9 cellular contexts compared by ENCODE assay signal in genomic region chr2:219736196-219736595, GRCh38.
DNase-seq lines count a peak whose midpoint lies in the region; ATAC-seq and TF ChIP-seq lines count a peak whose summit lies in the region.
"Had no signal": no experiment of that assay in that cellular context is flagged by ENCODE, and none has a peak within 500 bp of the region (broad histone marks: within the 10 kb centered on the region; RNA-seq: fewer than 3 reads in every experiment).

No MANE protein-coding gene starts in this region.

- WGBS in iPS DF 6.9 (ENCODE audit: insufficient coverage, insufficient read length): no CpG with 5 or more reads among the region's 3 CpGs

- POLR2A ChIA-PET in AG04449 (lab: Yijun Ruan, JAX): no interaction called here

- H3K36me3 Mint-ChIP-seq in GM23338 (ENCODE audit: low read depth): no peaks in the 10 kb centered on the region

- no peaks in the 10 kb centered on the region for H3K9me3 Mint-ChIP-seq in GM23338
- H3K9me3 Mint-ChIP-seq: stimulated activated naive CD8-positive, alpha-beta T cell treated with anti-CD3 and anti-CD28 coated beads, Interleukin-15, Interleukin-2, amounts not matched to agents 100 ng/mL and 50 ng/mL, for 24 hours had no signal

- CTCF ChIA-PET in AG04449 (lab: Yijun Ruan, JAX): interaction anchor here (0.8 to 9.2 kb wide), 19 partner anchors 8 to 1839 kb away, joined by 3 to 62 read pairs (median 4); partner anchors contain the start of gene EPHA4

- ATAC-seq in GM23338: peak; percentile 80

- H3K4me1 Mint-ChIP-seq in GM23338: peaks cover 7% of the 10 kb centered on the region

- no peaks in the 10 kb centered on the region for H3K79me2 ChIP-seq in GM23338 (replicated peaks; ENCODE audit: insufficient read depth)

- H3K4me3 Mint-ChIP-seq in GM23338: no peak overlapping the region
- H3K4me3 Mint-ChIP-seq: stimulated activated naive CD8-positive, alpha-beta T cell treated with anti-CD3 and anti-CD28 coated beads, Interleukin-15, Interleukin-2, amounts not matched to agents 100 ng/mL and 50 ng/mL, for 24 hours had no signal

- H3K36me3 ChIP-seq in GM23338 (ENCODE audit: insufficient read depth) (no peaks in the 10 kb centered on the region), iPS DF 6.9 (ENCODE audit: control insufficient read depth, insufficient read depth, low read length) (no peaks in the 10 kb centered on the region), tibial artery (no peaks in the 10 kb centered on the region)

- in situ Hi-C loops in astrocyte of the cerebellum (cut with HindIII; ENCODE audit: low sequenced_read_pairs): loop anchor here (25.0 kb wide), 1 partner anchor 951 kb away; no protein-coding TSS in a partner anchor

- no peak overlapping the region for H3K27ac Mint-ChIP-seq in GM23338
- H3K27ac Mint-ChIP-seq: stimulated activated naive CD8-positive, alpha-beta T cell treated with anti-CD3 and anti-CD28 coated beads, Interleukin-15, Interleukin-2, amounts not matched to agents 100 ng/mL and 50 ng/mL, for 24 hours had no signal

- DNase-seq in AG04449 (ENCODE audit: low read depth, low spot score) (no peak), GM23338 (ENCODE audit: low spot score) (peak; percentile 87), NCI-H345 (lab: John Stamatoyannopoulos, UW) (peak; percentile 40), astrocyte of the cerebellum (ENCODE audit: low read depth) (peak; percentile 78), iPS DF 6.9 (ENCODE audit: low read depth, low spot score) (peak; percentile 55), tibial artery (no peak), posterior cingulate gyrus (no peak)
- DNase-seq in activated effector memory CD4-positive, alpha-beta T cell treated with anti-CD3 and anti-CD28 coated beads, Interleukin-2, amount 50 U/mL, for 16 hours: no peak

- no peaks in the 10 kb centered on the region; the same call in 1 of the 2 replicates for H3K9me2 ChIP-seq in GM23338 (ENCODE audit: insufficient read depth)

- H3K27me3 ChIP-seq in GM23338 (ENCODE audit: insufficient read depth) (no peaks in the 10 kb centered on the region), iPS DF 6.9 (ENCODE audit: control insufficient read depth, insufficient read depth, low read length) (no peaks in the 10 kb centered on the region), tibial artery (peaks cover 0 to 6% of the 10 kb centered on the region in 2 donors)

- H3K27me3 Mint-ChIP-seq in GM23338 (ENCODE audit: insufficient read depth, low read depth, poor library complexity): no peaks in the 10 kb centered on the region

- H3K27ac ChIP-seq in GM23338 (ENCODE audit: low read depth): no peak overlapping the region
- H3K27ac ChIP-seq in iPS DF 6.9 (ENCODE audit: low read length): no peak overlapping the region
- no peak overlapping the region for H3K27ac ChIP-seq in tibial artery

- no peak overlapping the region for H3K4me2 ChIP-seq in GM23338

- TF ChIP-seq CTCF in AG04449 (IDR thresholded peaks at IDR 0.05; ENCODE audit: insufficient read depth, low read length, missing control alignments): peak; percentile 39
- TF ChIP-seq CTCF in GM23338 (conservative IDR thresholded peaks at IDR 0.05; ENCODE audit: low read depth in 2 of 2): peak; percentile 78 to 82
- TF ChIP-seq CTCF in astrocyte of the cerebellum (IDR thresholded peaks at IDR 0.05; ENCODE audit: low read depth, low read length, missing control alignments): peak; percentile 38
- TF ChIP-seq CTCF in tibial artery (IDR thresholded peaks at IDR 0.05): peak; percentile 51 to 53

- no peaks in the 10 kb centered on the region for H4K20me1 ChIP-seq in GM23338 (replicated peaks; ENCODE audit: insufficient read depth)

- intact Hi-C loops in tibial artery (cut with DNase I; ENCODE audit: low total_unique reads): loop anchor here (10.0 kb wide), 1 partner anchor 1839 kb away; the partner anchor contains the start of gene EPHA4
- intact Hi-C loops in posterior cingulate gyrus (cut with DNase I): loop anchor here (2.0 to 5.0 kb wide), 2 partner anchors 101 to 1837 kb away; partner anchors contain the start of gene EPHA4

- peaks cover 11% of the 10 kb centered on the region for H3K4me1 ChIP-seq in GM23338 (ENCODE audit: insufficient read depth)
- peaks cover 2% of the 10 kb centered on the region; the same call in 1 of the 2 replicates for H3K4me1 ChIP-seq in iPS DF 6.9 (ENCODE audit: control insufficient read depth, insufficient read depth, low read length)
- no peaks in the 10 kb centered on the region for H3K4me1 ChIP-seq in tibial artery

- H3K4me3 ChIP-seq in AG04449 (ENCODE audit: low read depth, low read length) (no peak overlapping the region), GM23338 (no peak overlapping the region), astrocyte of the cerebellum (ENCODE audit: low read depth, low read length) (no peak overlapping the region), iPS DF 6.9 (ENCODE audit: low read length) (no peak overlapping the region), tibial artery (no peak overlapping the region)

- H3K9me3 ChIP-seq in iPS DF 6.9 (ENCODE audit: control insufficient read depth, insufficient read depth, low read length) (no peaks in the 10 kb centered on the region), tibial artery (peaks cover 0 to 1% (median 0%) of the 10 kb centered on the region in 3 donors)

- H3F3A ChIP-seq in GM23338 (replicated peaks; ENCODE audit: low read depth): no peaks in the 10 kb centered on the region

- no peak overlapping the region for H2AFZ ChIP-seq in GM23338

TF ChIP-seq in GM23338, 12 proteins besides CTCF, POLR2A, EP300 and RAD21:
- TF ChIP-seq NANOG (IDR thresholded peaks at IDR 0.05; ENCODE audit: borderline replicate concordance) (no peak), ZNF462 (CRISPR knock-in tag; IDR thresholded peaks at IDR 0.05) (no peak)

Comparison
In these comparisons a context has a peak if more than half of its experiments do, and no peak if none do; other contexts are left out.
1. DNase-seq: peak in GM23338 (single experiment), NCI-H345 (single experiment), astrocyte of the cerebellum (single experiment) and iPS DF 6.9 (single experiment); none in AG04449 (single experiment), tibial artery (0 of 2), posterior cingulate gyrus (0 of 10) and activated effector memory CD4-positive, alpha-beta T cell treated with anti-CD3 and anti-CD28 coated beads, Interleukin-2, amount 50 U/mL, for 16 hours (single experiment).
2. Peak in every context shown above with its lines, with median percentiles within 50 percentile points of each other: CTCF ChIP-seq.